ENCODE assay signal across 8 cellular contexts in the genomic region with DNA sequence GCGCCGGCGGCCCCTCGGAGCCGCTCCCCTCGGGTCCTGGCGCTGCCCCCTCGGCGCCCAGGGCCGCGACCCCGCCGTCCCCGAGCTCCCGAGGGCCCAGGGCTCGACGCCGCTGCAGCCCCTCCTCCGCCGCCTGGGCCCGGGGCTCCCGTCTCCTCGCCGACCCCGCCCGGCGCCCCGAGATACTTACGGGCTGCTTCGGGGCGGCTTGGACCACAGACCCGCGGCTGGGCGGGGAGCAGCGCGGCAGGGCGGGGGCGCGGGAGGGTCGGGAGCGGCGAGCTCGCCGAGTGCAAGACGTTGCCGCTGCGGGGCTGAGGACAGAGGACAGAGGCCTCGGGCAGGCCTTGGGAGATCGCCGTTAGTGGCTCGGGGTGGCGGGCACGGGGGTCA. TPM values are rescaled to one million over a fixed set of nuclear protein-coding genes. Genes with fewer than 3 reads are reported as not detected.
DNase-seq lines count a peak whose midpoint lies in the region; ATAC-seq and TF ChIP-seq lines count a peak whose summit lies in the region.

No MANE protein-coding gene starts in this region.

- H2BK120ac ChIP-seq in mesendoderm (ENCODE audit: low read depth, low read length) = no peak overlapping the region

- H3K9me3 ChIP-seq in body of pancreas = no peaks in the 10 kb centered on the region

- H3K18ac ChIP-seq in mesendoderm (ENCODE audit: low read length) = peak overlapping the region; percentile 99

- no peak overlapping the region for H4K5ac ChIP-seq in mesendoderm (ENCODE audit: low read length)

- H3K23ac ChIP-seq in mesendoderm (ENCODE audit: low read length) = peak overlapping the region; percentile 75

- H2BK15ac ChIP-seq in mesendoderm (replicated peaks; ENCODE audit: low read depth) = no peak overlapping the region

- DNase-seq in body of pancreas (no peak), mesendoderm (no peak), NCI-H2029 treated with DMSO at 0.1 percent for 48 hours (lab: John Stamatoyannopoulos, UW) (no peak), KG1 (lab: John Stamatoyannopoulos, UW) (no peak), DMS53 treated with DMSO at 0.1 percent for 48 hours (lab: John Stamatoyannopoulos, UW; ENCODE audit: unreplicated experiment) (no peak), NCI-H526 (lab: John Stamatoyannopoulos, UW) (no peak)

- peaks cover 2% of the 10 kb centered on the region for H3K79me1 ChIP-seq in mesendoderm (ENCODE audit: low read length)

- peaks cover 2% of the 10 kb centered on the region for H3K79me2 ChIP-seq in mesendoderm (ENCODE audit: control insufficient read depth, insufficient read depth, low read length)

- peaks cover 3 to 6% of the 10 kb centered on the region in 2 donors for H3K36me3 ChIP-seq in body of pancreas (replicated peaks in 1 of 2; ENCODE audit: insufficient read depth in 1 of 2, low read depth in 2 of 2)
- H3K36me3 ChIP-seq in mesendoderm (ENCODE audit: control insufficient read depth, insufficient read depth, low read length) = no peaks in the 10 kb centered on the region

- H2AK5ac ChIP-seq in mesendoderm (ENCODE audit: low read length) = no peak overlapping the region

- no peaks in the 10 kb centered on the region for H3K27me3 ChIP-seq in body of pancreas
- no peaks in the 10 kb centered on the region for H3K27me3 ChIP-seq in mesendoderm (ENCODE audit: insufficient read depth, low read length, poor library complexity)

- H3K56ac ChIP-seq in mesendoderm (ENCODE audit: low read length) = peak overlapping the region; percentile 94

- H4K8ac ChIP-seq in mesendoderm (ENCODE audit: low read depth, low read length) = no peak overlapping the region

- ATAC-seq in GM19023 (IDR thresholded peaks at IDR 0.05; ENCODE audit: unreplicated experiment) (peak; percentile 10), HG03139 (IDR thresholded peaks at IDR 0.05; ENCODE audit: unreplicated experiment) (peak; percentile 5), body of pancreas (no peak)

- TF ChIP-seq POLR2A in body of pancreas (IDR thresholded peaks at IDR 0.05) = no peak

- H3K4ac ChIP-seq in mesendoderm (ENCODE audit: low read depth, low read length) = peak overlapping the region; percentile 71

- 1% methylated on average over 28 of the region's 53 CpGs; no CpG with 5 or more reads in 1 of the 2 donors for WGBS in body of pancreas, 2 donors
- no CpG with 5 or more reads among the region's 53 CpGs for WGBS in mesendoderm (ENCODE audit: extremely low coverage, insufficient coverage, low lambda C conversion rate)

- H3K4me1 ChIP-seq in body of pancreas (peaks cover 34% of the 10 kb centered on the region), mesendoderm (ENCODE audit: control insufficient read depth, low read depth, low read length) (no peaks in the 10 kb centered on the region)

- intact Hi-C loops in body of pancreas (cut with DNase I) = no loop called here

- TF ChIP-seq CTCF in body of pancreas (IDR thresholded peaks at IDR 0.05) = no peak

- H3K27ac ChIP-seq in body of pancreas (peak overlapping the region; percentile 95 to 100 (median 99)), mesendoderm (ENCODE audit: low read depth, low read length) (peak overlapping the region; percentile 76)

- H3K9ac ChIP-seq in mesendoderm (ENCODE audit: low read length) = peak overlapping the region; percentile 88

- no peak overlapping the region for H2BK5ac ChIP-seq in mesendoderm (ENCODE audit: low read length)

- H3K4me3 ChIP-seq in body of pancreas = peak overlapping the region; percentile 83 to 99
- peak overlapping the region; percentile 94 for H3K4me3 ChIP-seq in mesendoderm (ENCODE audit: low read length)

- H3K4me2 ChIP-seq in mesendoderm (ENCODE audit: low read length) = peak overlapping the region; percentile 51

RNA-seq across cellular contexts. Expression of a gene that starts 0.3 kb away (rescaled TPM):
- 10 to 100 TPM; 36.8 to 46.1 TPM for total RNA-seq in body of pancreas
- 9.4 TPM for polyA plus RNA-seq in mesendoderm (2013, experiment 1 of 2)
- polyA plus RNA-seq in mesendoderm (2013, experiment 2 of 2) = 9.3 TPM

RNA-seq across cellular contexts. Expression of a gene that starts 30.5 kb away (rescaled TPM):
- total RNA-seq in body of pancreas = under 1 TPM; 0.26 to 0.66 TPM
- 0.01 TPM for polyA plus RNA-seq in mesendoderm (2013, experiment 1 of 2)
- polyA plus RNA-seq in mesendoderm (2013, experiment 2 of 2) = 0.01 TPM
